ENCODE assay signal across 16 cellular contexts in the genomic region with DNA sequence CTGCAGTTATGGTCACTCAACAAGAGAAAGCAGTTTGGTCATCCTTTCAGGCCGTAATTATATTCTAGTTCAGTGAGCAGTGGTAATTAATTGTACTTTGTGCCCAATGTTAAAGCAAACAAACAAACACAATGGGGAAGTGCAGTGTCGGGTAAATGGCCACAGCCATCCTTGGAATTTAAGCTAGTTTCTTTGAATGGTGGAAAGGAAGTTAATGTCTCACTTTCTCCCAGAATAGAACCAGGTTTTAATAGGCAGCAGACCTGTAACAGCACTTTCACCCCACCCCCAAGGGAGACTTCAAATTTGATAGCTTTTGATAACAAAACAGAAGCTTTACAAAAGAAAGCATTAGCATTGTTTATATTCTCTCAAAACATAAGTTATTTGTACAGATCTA. TPM values are rescaled to one million over a fixed set of nuclear protein-coding genes. Genes with fewer than 3 reads are reported as not detected.
DNase-seq lines count a peak whose midpoint lies in the region; ATAC-seq and TF ChIP-seq lines count a peak whose summit lies in the region.
"Had no signal": no experiment of that assay in that cellular context is flagged by ENCODE, and none has a peak within 500 bp of the region (broad histone marks: within the 10 kb centered on the region; RNA-seq: fewer than 3 reads in every experiment).

No MANE protein-coding gene starts in this region.

- ATAC-seq in RWPE2 (ENCODE audit: low read depth) (no peak), aorta (ENCODE audit: low FRiP score) (no peak)

- CTCF ChIA-PET in mammary epithelial cell (lab: Charles Lee; ENCODE audit: low non-redundant PET), result interaction anchor here (0.6 kb wide), 1 partner anchor 20 kb away, joined by 3 read pairs; a partner anchor contains a TSS

- intact Hi-C loops in mammary epithelial cell (cut with micrococcal nuclease) (no loop called here), breast epithelium (cut with DNase I; ENCODE audit: low total_unique reads) (no loop called here), aorta (cut with DNase I) (no loop called here)

- peaks cover 18% of the 10 kb centered on the region for H3K4me1 ChIP-seq in mammary epithelial cell (ENCODE audit: insufficient read depth, low read length)
- H3K4me1 ChIP-seq in breast epithelium, result no peaks in the 10 kb centered on the region
- peaks cover 26% of the 10 kb centered on the region for H3K4me1 ChIP-seq in RWPE2 (ENCODE audit: insufficient read depth, poor library complexity, severe bottlenecking)
- H3K4me1 ChIP-seq in SJCRH30, result peaks cover 11% of the 10 kb centered on the region
- no peaks in the 10 kb centered on the region for H3K4me1 ChIP-seq in aorta (ENCODE audit: control insufficient read depth in 1 of 2, insufficient read depth in 2 of 2, low read length in 2 of 2)

- no peak overlapping the region for H2AFZ ChIP-seq in mammary epithelial cell (ENCODE audit: low read depth, low read length)
- H2AFZ ChIP-seq: hepatocyte had no signal

- DNase-seq in mammary epithelial cell (no peak), breast epithelium (ENCODE audit: low spot score in 2 of 2) (no peak), RWPE2 (ENCODE audit: low spot score) (no peak), kidney epithelial cell (ENCODE audit: low read depth) (peak; percentile 71), type B pancreatic cell (ENCODE audit: extremely low spot score, unreplicated experiment) (no peak), SJCRH30 (no peak), aorta (no peak)
- DNase-seq in effector CD8-positive, alpha-beta T cell (lab: John Stamatoyannopoulos, UW), result no peak
- DNase-seq: activated naive CD4-positive, alpha-beta T cell treated with anti-CD3 and anti-CD28 coated beads for 36 hours; NCI-H446 treated with DMSO at 0.1 percent for 48 hours; posterior cingulate gyrus; SHP77 had no signal

- H3K4me3 Mint-ChIP-seq in type B pancreatic cell, result peak overlapping the region; percentile 8
- H3K4me3 Mint-ChIP-seq: activated naive CD4-positive, alpha-beta T cell treated with anti-CD3 and anti-CD28 coated beads for 36 hours; central memory CD8-positive, alpha-beta T cell; memory B cell had no signal

- no peaks in the 10 kb centered on the region for H3K27me3 Mint-ChIP-seq in type B pancreatic cell
- H3K27me3 Mint-ChIP-seq: memory B cell had no signal

- H3K79me2 ChIP-seq in mammary epithelial cell (ENCODE audit: insufficient read depth, low read length), result no peaks in the 10 kb centered on the region
- H3K79me2 ChIP-seq: hepatocyte had no signal

- peak overlapping the region; percentile 69 for H3K27ac Mint-ChIP-seq in type B pancreatic cell
- H3K27ac Mint-ChIP-seq: activated naive CD4-positive, alpha-beta T cell treated with anti-CD3 and anti-CD28 coated beads for 36 hours; memory B cell had no signal

- peak overlapping the region; percentile 68 for H3K27ac ChIP-seq in mammary epithelial cell (ENCODE audit: insufficient read depth, low read depth, low read length)
- H3K27ac ChIP-seq in breast epithelium, result no peak overlapping the region
- H3K27ac ChIP-seq in RWPE2 (ENCODE audit: poor library complexity, severe bottlenecking), result peak overlapping the region; percentile 19
- no peak overlapping the region for H3K27ac ChIP-seq in SJCRH30
- no peak overlapping the region for H3K27ac ChIP-seq in aorta (ENCODE audit: low read depth in 1 of 2, low read length in 2 of 2)
- H3K27ac ChIP-seq: esophagus muscularis mucosa, hepatocyte had no signal

- H4K20me1 ChIP-seq in mammary epithelial cell (ENCODE audit: insufficient read depth, low read length), result no peaks in the 10 kb centered on the region

- H3K27me3 ChIP-seq in mammary epithelial cell (ENCODE audit: insufficient read depth, low read length) (no peaks in the 10 kb centered on the region), breast epithelium (no peaks in the 10 kb centered on the region), RWPE2 (ENCODE audit: insufficient read depth, poor library complexity, severe bottlenecking) (no peaks in the 10 kb centered on the region), kidney epithelial cell (ENCODE audit: control insufficient read depth, insufficient read depth, low read length) (no peaks in the 10 kb centered on the region), SJCRH30 (no peaks in the 10 kb centered on the region), aorta (ENCODE audit: control insufficient read depth in 1 of 2, insufficient read depth in 2 of 2, low read length in 1 of 2) (no peaks in the 10 kb centered on the region)
- H3K27me3 ChIP-seq: esophagus muscularis mucosa, hepatocyte had no signal

- WGBS in mammary epithelial cell (ENCODE audit: low coverage, missing lambda C conversion rate), result 96% methylated on average over 2 of the region's 2 CpGs
- 79 to 80% methylated on average over 2 of the region's 2 CpGs for WGBS in aorta, 2 donors

- H3K36me3 Mint-ChIP-seq in type B pancreatic cell, result no peaks in the 10 kb centered on the region
- H3K36me3 Mint-ChIP-seq: memory B cell had no signal

- H3K4me3 ChIP-seq in mammary epithelial cell (replicated peaks in 1 of 3; ENCODE audit: insufficient read depth in 1 of 3, low read depth in 2 of 3, low read length in 3 of 3) (no peak overlapping the region), breast epithelium (no peak overlapping the region), RWPE2 (ENCODE audit: severe bottlenecking) (no peak overlapping the region), kidney epithelial cell (ENCODE audit: low read depth, low read length) (no peak overlapping the region), SJCRH30 (no peak overlapping the region), aorta (ENCODE audit: low read length in 2 of 2) (no peak overlapping the region)
- H3K4me3 ChIP-seq: esophagus muscularis mucosa, hepatocyte had no signal

- no TSS peak for BruUV-seq in mammary epithelial cell (replicated peaks; lab: Mats Ljungman, UMichigan)

- H3K9ac ChIP-seq in mammary epithelial cell (ENCODE audit: insufficient read depth, low read length), result no peak overlapping the region

- in situ Hi-C loops in mammary epithelial cell (cut with MboI; ENCODE audit: low sequenced_read_pairs in 2 of 2), result no loop called here

- peaks cover 21% of the 10 kb centered on the region for H3K4me1 Mint-ChIP-seq in type B pancreatic cell (ENCODE audit: unreplicated experiment)
- H3K4me1 Mint-ChIP-seq: central memory CD8-positive, alpha-beta T cell; memory B cell had no signal

- H3K9me3 ChIP-seq in mammary epithelial cell (replicated peaks; ENCODE audit: insufficient read depth, low read length), result no peaks in the 10 kb centered on the region
- no peaks in the 10 kb centered on the region for H3K9me3 ChIP-seq in breast epithelium
- H3K9me3 ChIP-seq in RWPE2 (ENCODE audit: severe bottlenecking), result no peaks in the 10 kb centered on the region
- H3K9me3 ChIP-seq in SJCRH30 (replicated peaks), result peaks cover 8% of the 10 kb centered on the region; the same call in 1 of the 2 replicates
- H3K9me3 ChIP-seq in aorta (ENCODE audit: control insufficient read depth, low read length), result no peaks in the 10 kb centered on the region
- H3K9me3 ChIP-seq: esophagus muscularis mucosa had no signal

- no peak overlapping the region for H3K4me2 ChIP-seq in mammary epithelial cell (ENCODE audit: insufficient read depth, low read depth, low read length)
- H3K4me2 ChIP-seq: hepatocyte had no signal

- no peak for TF ChIP-seq POLR2A in breast epithelium (IDR thresholded peaks at IDR 0.05)

- no peaks in the 10 kb centered on the region for H3K36me3 ChIP-seq in mammary epithelial cell (ENCODE audit: insufficient read depth, low read length)
- H3K36me3 ChIP-seq in breast epithelium, result no peaks in the 10 kb centered on the region
- H3K36me3 ChIP-seq in RWPE2 (ENCODE audit: low read depth), result no peaks in the 10 kb centered on the region
- no peaks in the 10 kb centered on the region for H3K36me3 ChIP-seq in kidney epithelial cell (ENCODE audit: control insufficient read depth, insufficient read depth, low read length)
- H3K36me3 ChIP-seq in SJCRH30, result no peaks in the 10 kb centered on the region
- H3K36me3 ChIP-seq in aorta (ENCODE audit: control insufficient read depth in 1 of 2, insufficient read depth in 2 of 2, low read length in 1 of 2), result no peaks in the 10 kb centered on the region
- H3K36me3 ChIP-seq: esophagus muscularis mucosa had no signal

- TF ChIP-seq CTCF in mammary epithelial cell (conservative IDR thresholded peaks at IDR 0.05 in 1 of 2, IDR thresholded peaks at IDR 0.05 in 1 of 2; ENCODE audit: extremely low read depth in 1 of 2, insufficient read depth in 1 of 2, low read depth in 1 of 2, low read length in 2 of 2) (no peak), breast epithelium (IDR thresholded peaks at IDR 0.05) (no peak), RWPE2 (IDR thresholded peaks at IDR 0.05; ENCODE audit: poor library complexity, severe bottlenecking) (no peak), kidney epithelial cell (IDR thresholded peaks at IDR 0.05; ENCODE audit: insufficient read depth, low read length, poor library complexity, severe bottlenecking) (no peak), type B pancreatic cell (conservative IDR thresholded peaks at IDR 0.05) (no peak)

- dilution Hi-C loops in mammary epithelial cell (cut with HindIII; ENCODE audit: low sequenced_read_pairs), result no loop called here

- H3K9me3 Mint-ChIP-seq in type B pancreatic cell, result no peaks in the 10 kb centered on the region
- H3K9me3 Mint-ChIP-seq: activated naive CD4-positive, alpha-beta T cell treated with anti-CD3 and anti-CD28 coated beads for 36 hours; central memory CD8-positive, alpha-beta T cell; memory B cell had no signal

RNA-seq across cellular contexts. Expression of a gene that starts 19.9 kb away (rescaled TPM):
- total RNA-seq in mammary epithelial cell, result 100 to 1,000 TPM; 103 to 257 TPM
- 45.5 TPM for polyA plus RNA-seq in mammary epithelial cell
- polyA minus RNA-seq in mammary epithelial cell, result 123 TPM
- total RNA-seq in breast epithelium, result 100 to 1,000 TPM; 107 to 125 (median 117) TPM
- 240 and 251 TPM in 2 replicates for total RNA-seq in kidney epithelial cell
- 45.2 and 65.6 TPM in 2 replicates for total RNA-seq in type B pancreatic cell (ENCODE audit: low replicate concordance)
- 204 and 220 TPM in 2 replicates for total RNA-seq in SJCRH30 (2014; rRNA removed; shearing (Covaris generic))
- 100 to 1,000 TPM; 138 to 146 TPM for total RNA-seq in aorta
- 10 to 100 TPM; 27.9 to 40.1 TPM for polyA plus RNA-seq in aorta

Comparison
In these comparisons a context has a peak if more than half of its experiments do, and no peak if none do; other contexts are left out.
1. H3K27ac ChIP-seq: peak in mammary epithelial cell (single experiment) and RWPE2 (single experiment); none in breast epithelium (0 of 2), SJCRH30 (single experiment) and aorta (0 of 2).